11 cellular contexts compared by ENCODE assay signal in genomic region chrX:153644356-153645125, GRCh38. TPM values are rescaled to one million over a fixed set of nuclear protein-coding genes. Genes with fewer than 3 reads are reported as not detected.
DNase-seq lines count a peak whose midpoint lies in the region; ATAC-seq, FAIRE-seq and TF ChIP-seq lines count a peak whose summit lies in the region.
"Had no signal": no experiment of that assay in that cellular context is flagged by ENCODE, and none has a peak within 500 bp of the region (broad histone marks: within the 10 kb centered on the region; RNA-seq: fewer than 3 reads in every experiment).

No MANE protein-coding gene starts in this region.

- no peak overlapping the region for H2BK15ac ChIP-seq in H9 (ENCODE audit: low read depth, low read length)

- H3K27me3 ChIP-seq in BLaER1 (peaks cover 65% of the 10 kb centered on the region), H9 (ENCODE audit: insufficient read depth, low read length) (peaks cover 58% of the 10 kb centered on the region), astrocyte (ENCODE audit: insufficient read depth, low read length) (peaks cover 29% of the 10 kb centered on the region)

- H4K8ac ChIP-seq in H9 (replicated peaks; ENCODE audit: insufficient read length, low read depth, low read length), result no peak overlapping the region

- ATAC-seq in GM19467 (IDR thresholded peaks at IDR 0.05; ENCODE audit: unreplicated experiment), result no peak
- no peak for ATAC-seq in HG02981 (IDR thresholded peaks at IDR 0.05; ENCODE audit: unreplicated experiment)

- H3K9me3 Mint-ChIP-seq in H9 (peaks cover 42 to 61% of the 10 kb centered on the region in 2 experiments), astrocyte (ENCODE audit: unreplicated experiment) (no peaks in the 10 kb centered on the region)

- peak overlapping the region; percentile 53 for H3K4me3 ChIP-seq in BLaER1
- no peak overlapping the region for H3K4me3 ChIP-seq in astrocyte (ENCODE audit: insufficient read depth, low read depth, low read length)
- H3K4me3 ChIP-seq: lung had no signal

- H2BK20ac ChIP-seq in H9 (ENCODE audit: low read depth, low read length, poor library complexity, severe bottlenecking), result no peak overlapping the region

- TF ChIP-seq CTCF in H9 (conservative IDR thresholded peaks at IDR 0.05), result peak; percentile 27; the same call in 2 of the 3 replicates
- no peak for TF ChIP-seq CTCF in astrocyte (IDR thresholded peaks at IDR 0.05; ENCODE audit: insufficient read depth, low read depth, low read length)

- H3K9me3 ChIP-seq in BLaER1 (peaks cover 37% of the 10 kb centered on the region), H9 (ENCODE audit: control insufficient read depth, low read depth, low read length) (peaks cover 37% of the 10 kb centered on the region), astrocyte (ENCODE audit: insufficient read depth, low read depth, low read length) (no peaks in the 10 kb centered on the region)
- H3K9me3 ChIP-seq: Peyer's patch had no signal

- H3K4me1 ChIP-seq in BLaER1 (peaks cover 37% of the 10 kb centered on the region), H9 (ENCODE audit: insufficient read depth, low read length) (no peaks in the 10 kb centered on the region; the same call in 1 of the 2 replicates), astrocyte (ENCODE audit: insufficient read depth, low read length) (peaks cover 3% of the 10 kb centered on the region)

- H2BK5ac ChIP-seq in H9 (ENCODE audit: insufficient read length, low read length), result no peak overlapping the region

- H3K4ac ChIP-seq in H9 (ENCODE audit: low read depth, low read length), result no peak overlapping the region

- H3K23me2 ChIP-seq in H9 (ENCODE audit: insufficient read length, low read depth, low read length, poor library complexity, severe bottlenecking), result peaks cover 11% of the 10 kb centered on the region

- no peak overlapping the region for H3K23ac ChIP-seq in H9 (ENCODE audit: insufficient read length, low read depth, low read length)

- peak; percentile 43 for DNase-seq in H9
- no peak for DNase-seq in astrocyte (ENCODE audit: low read depth)
- peak; percentile 67 for DNase-seq in mesenteric fat pad (ENCODE audit: low spot score)
- no peak for DNase-seq in HTR-8/SVneo (ENCODE audit: insufficient read length, low spot score)
- DNase-seq in G401 (ENCODE audit: low spot score), result no peak
- DNase-seq: retina had no signal

- H3K36me3 Mint-ChIP-seq in H9 (ENCODE audit: insufficient read depth in 1 of 3, low read depth in 3 of 3) (peaks cover 0 to 7% (median 2%) of the 10 kb centered on the region in 3 experiments; a peak in 3 of 7 replicates), astrocyte (ENCODE audit: low read depth, unreplicated experiment) (no peaks in the 10 kb centered on the region)

- no peak for FAIRE-seq in astrocyte (lab: Jason Lieb, UNC)
- no peak for FAIRE-seq in HTR-8/SVneo (lab: Jason Lieb, UNC)

- no peak overlapping the region for H2BK120ac ChIP-seq in H9 (ENCODE audit: low read depth, low read length, poor library complexity, severe bottlenecking)

- H4K20me1 ChIP-seq in BLaER1 (peaks cover 31% of the 10 kb centered on the region), H9 (ENCODE audit: control insufficient read depth, insufficient read depth, insufficient read length) (no peaks in the 10 kb centered on the region), astrocyte (ENCODE audit: insufficient read depth, low read length) (no peaks in the 10 kb centered on the region)

- H3K18ac ChIP-seq in H9 (ENCODE audit: insufficient read length, low read depth, low read length), result no peak overlapping the region

- H3K4me2 ChIP-seq in BLaER1 (peak overlapping the region; percentile 71), H9 (ENCODE audit: insufficient read depth, insufficient read length, low read length) (peak overlapping the region; percentile 39), astrocyte (ENCODE audit: low read length) (no peak overlapping the region)

- H2AFZ ChIP-seq in H9 (ENCODE audit: low read length) (no peak overlapping the region), astrocyte (ENCODE audit: low read depth, low read length) (no peak overlapping the region)

- H3K4me1 Mint-ChIP-seq in H9 (peaks cover 8 to 12% of the 10 kb centered on the region in 2 experiments), astrocyte (ENCODE audit: low read depth, unreplicated experiment) (no peaks in the 10 kb centered on the region)

- in situ Hi-C loops in G401 (cut with HindIII; ENCODE audit: low sequenced_read_pairs), result no loop called here

- no peak overlapping the region for H3K56ac ChIP-seq in H9 (ENCODE audit: insufficient read length, low read depth, low read length)

- H3K79me1 ChIP-seq in H9 (ENCODE audit: insufficient read depth, low read depth, low read length, poor library complexity, severe bottlenecking), result no peaks in the 10 kb centered on the region

- H3K79me2 ChIP-seq in H9 (ENCODE audit: insufficient read depth, low read length) (no peaks in the 10 kb centered on the region), astrocyte (ENCODE audit: insufficient read depth, low read length) (no peaks in the 10 kb centered on the region)

- no peak overlapping the region for H4K5ac ChIP-seq in H9 (ENCODE audit: insufficient read length, low read depth, low read length)

- H2AK5ac ChIP-seq in H9 (ENCODE audit: insufficient read length, low read length), result no peak overlapping the region

- H3K14ac ChIP-seq in H9 (ENCODE audit: insufficient read depth, low read length), result no peak overlapping the region

- H3K4me3 Mint-ChIP-seq in H9 (peak overlapping the region; percentile 39 to 76), astrocyte (ENCODE audit: unreplicated experiment) (peak overlapping the region; percentile 27)

- H3K9ac ChIP-seq in BLaER1 (no peak overlapping the region), H9 (ENCODE audit: extremely low read depth, insufficient read length, low read length) (no peak overlapping the region), astrocyte (ENCODE audit: low read length) (no peak overlapping the region)

- H3T11ph ChIP-seq in H9 (ENCODE audit: low read length), result no peak overlapping the region

- H3K27ac ChIP-seq in BLaER1 (no peak overlapping the region), H9 (ENCODE audit: insufficient read length, low read depth, low read length) (no peak overlapping the region), astrocyte (ENCODE audit: low read depth, low read length) (no peak overlapping the region)
- H3K27ac ChIP-seq: Peyer's patch had no signal

- H3K27ac Mint-ChIP-seq in H9 (no peak overlapping the region; a peak in 1 of 7 replicates), astrocyte (ENCODE audit: unreplicated experiment) (no peak overlapping the region)

- H3K27me3 Mint-ChIP-seq in H9 (ENCODE audit: low read depth) (peaks cover 81% of the 10 kb centered on the region), astrocyte (ENCODE audit: low read depth, unreplicated experiment) (peaks cover 28% of the 10 kb centered on the region)

- WGBS in H9 (ENCODE audit: extremely low coverage, insufficient read length, low lambda C conversion rate), result no CpG with 5 or more reads among the region's 46 CpGs

- no peak overlapping the region for H2BK12ac ChIP-seq in H9 (ENCODE audit: insufficient read length, low read depth, low read length)

- no peaks in the 10 kb centered on the region for H3K36me3 ChIP-seq in BLaER1
- H3K36me3 ChIP-seq in astrocyte (ENCODE audit: insufficient read depth, low read length), result no peaks in the 10 kb centered on the region
- H3K36me3 ChIP-seq: Peyer's patch had no signal

- no peak overlapping the region for H4K91ac ChIP-seq in H9 (ENCODE audit: insufficient read length, low read depth, low read length)

RNA-seq across cellular contexts. Expression of gene DUSP9, which starts 2.5 kb away (rescaled TPM):
- 2.3 and 2.4 TPM in 2 replicates for total RNA-seq in H9 (2021)
- 0.20 and 0.36 TPM in 2 replicates for total RNA-seq in astrocyte
- 0.39 TPM for total RNA-seq in mesenteric fat pad
- total RNA-seq in G401 (2014; rRNA removed; shearing (Covaris generic)), result 0.20 and 2.5 TPM in 2 replicates
- total RNA-seq: Peyer's patch had no signal

RNA-seq across cellular contexts. Expression of gene PNCK, which starts 29.1 kb away (rescaled TPM):
- total RNA-seq in H9 (2021) (26.2 and 26.8 TPM in 2 replicates), astrocyte (0.65 and 1.1 TPM in 2 replicates), mesenteric fat pad (1.4 TPM)
- 0.74 TPM in 1 of 2 replicates, not detected in the other for total RNA-seq in G401 (2014; rRNA removed; shearing (Covaris generic))

RNA-seq across cellular contexts. Expression of gene SLC6A8, which starts 43.2 kb away (rescaled TPM):
- 229 and 231 TPM in 2 replicates for total RNA-seq in H9 (2021)
- 52.6 and 57.9 TPM in 2 replicates for total RNA-seq in astrocyte
- 45.9 TPM for total RNA-seq in mesenteric fat pad
- total RNA-seq in G401 (2014; rRNA removed; shearing (Covaris generic)), result 13.1 and 14.5 TPM in 2 replicates

RNA-seq across cellular contexts. Expression of gene CCNQ, which starts 45.6 kb away (rescaled TPM):
- total RNA-seq in H9 (2021) (16.1 and 18.4 TPM in 2 replicates), astrocyte (19.8 and 21.7 TPM in 2 replicates), mesenteric fat pad (16.3 TPM)
- 43.7 and 62.8 TPM in 2 replicates for total RNA-seq in G401 (2014; rRNA removed; shearing (Covaris generic))

Comparison
In these comparisons a context has a peak if more than half of its experiments do, and no peak if none do; other contexts are left out.
1. DNase-seq: peak in H9 (single experiment) and mesenteric fat pad (single experiment); none in astrocyte (single experiment), HTR-8/SVneo (single experiment) and G401 (single experiment).
2. RNA of gene PNCK, which starts 29.1 kb away (total RNA-seq): 26.2 to 26.8 TPM in H9; 1.4 TPM in mesenteric fat pad (single experiment), 0.65 to 1.1 TPM in astrocyte and 0.74 TPM in G401; every median in the first group is over 10 times any median in the second.